Comparison of ENCODE assay signal across 32 cellular contexts in the genomic region with DNA sequence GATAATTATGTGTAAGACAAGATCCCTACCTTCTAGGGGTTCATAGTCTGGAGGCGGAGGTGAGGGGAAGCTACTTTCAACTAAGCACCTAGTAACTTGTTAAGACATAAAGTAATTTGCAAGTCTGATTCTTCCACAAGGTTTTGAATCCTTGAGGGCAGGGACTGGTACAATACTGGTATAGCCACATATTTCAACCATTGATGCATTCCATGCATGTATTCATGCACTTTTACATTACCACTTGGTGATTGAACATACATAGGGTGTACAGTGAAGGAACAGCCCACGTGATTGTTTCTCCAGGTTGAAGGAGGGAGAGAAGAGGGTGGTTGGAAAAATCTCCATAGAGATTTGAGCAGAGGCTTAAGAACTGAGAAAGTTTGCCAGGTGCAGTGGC.
"Had no signal": no experiment of that assay in that cellular context is flagged by ENCODE, and none has a peak within 500 bp of the region (broad histone marks: within the 10 kb centered on the region; RNA-seq: fewer than 3 reads in every experiment).

No MANE protein-coding gene starts in this region.

- H3K27ac Mint-ChIP-seq: activated CD4-positive, alpha-beta memory T cell treated with anti-CD3 and anti-CD28 coated beads for 36 hours; activated CD4-positive, alpha-beta T cell treated with anti-CD3 and anti-CD28 coated beads for 36 hours; activated CD4-positive, alpha-beta T cell treated with anti-CD3 and anti-CD28 coated beads, Interleukin-2, amount 10 ng/mL, durations not matched to agents 24 days and 14 days; activated CD8-positive, alpha-beta memory T cell treated with anti-CD3 and anti-CD28 coated beads, Interleukin-2, amount 10 ng/mL, durations not matched to agents 7 days and 5 days; activated CD8-positive, alpha-beta T cell treated with anti-CD3 and anti-CD28 coated beads, Interleukin-2, amount 10 ng/mL, durations not matched to agents 7 days and 5 days; activated naive CD4-positive, alpha-beta T cell treated with anti-CD3 and anti-CD28 coated beads for 36 hours; activated naive CD4-positive, alpha-beta T cell treated with anti-CD3 and anti-CD28 coated beads, Interleukin-2, amount 50 U/mL, for 24 hours; activated naive CD8-positive, alpha-beta T cell treated with anti-CD3 and anti-CD28 coated beads for 36 hours; activated naive CD8-positive, alpha-beta T cell treated with anti-CD3 and anti-CD28 coated beads, Interleukin-2, amount 50 U/mL, for 24 hours; activated T-helper 1 cell treated with anti-CD3 and anti-CD28 coated beads, Interleukin-12 subunit alpha, Interleukin-12 subunit beta, Interleukin-2, Interleukin-4 antibody, amounts not matched to agents 30 ng/mL and 10 ng/mL and 1 ng/mL, durations not matched to agents 14 hours and 24 hours and 36 hours; activated T-helper 2 cell treated with anti-CD3 and anti-CD28 coated beads, Interferon-gamma antibody, Interleukin-2, Interleukin-4, amounts not matched to agents 10 μg/mL and 5 μg/mL and 100 μg/mL, durations not matched to agents 14 hours and 24 hours and 36 hours had no signal

- H3K4me1 Mint-ChIP-seq: activated CD4-positive, alpha-beta T cell treated with anti-CD3 and anti-CD28 coated beads for 36 hours; activated CD4-positive, alpha-beta T cell treated with anti-CD3 and anti-CD28 coated beads, Interleukin-2, amount 10 ng/mL, durations not matched to agents 24 days and 14 days; activated CD8-positive, alpha-beta memory T cell treated with anti-CD3 and anti-CD28 coated beads, Interleukin-2, amount 10 ng/mL, durations not matched to agents 7 days and 5 days; activated naive CD4-positive, alpha-beta T cell treated with anti-CD3 and anti-CD28 coated beads, Interleukin-2, amount 50 U/mL, for 24 hours; activated naive CD8-positive, alpha-beta T cell treated with anti-CD3 and anti-CD28 coated beads for 36 hours; activated naive CD8-positive, alpha-beta T cell treated with anti-CD3 and anti-CD28 coated beads, Interleukin-2, amount 50 U/mL, for 24 hours had no signal

- H3K36me3 Mint-ChIP-seq: activated CD4-positive, alpha-beta memory T cell treated with anti-CD3 and anti-CD28 coated beads for 36 hours; activated CD8-positive, alpha-beta memory T cell treated with anti-CD3 and anti-CD28 coated beads, Interleukin-2, amount 10 ng/mL, durations not matched to agents 7 days and 5 days; activated naive CD4-positive, alpha-beta T cell treated with anti-CD3 and anti-CD28 coated beads, Interleukin-2, amount 50 U/mL, for 24 hours; activated naive CD8-positive, alpha-beta T cell treated with anti-CD3 and anti-CD28 coated beads for 36 hours had no signal

- ATAC-seq: activated CD4-positive, alpha-beta T cell treated with anti-CD3 and anti-CD28 coated beads for 36 hours; activated CD8-positive, alpha-beta memory T cell treated with anti-CD3 and anti-CD28 coated beads, Interleukin-2, amount 10 ng/mL, durations not matched to agents 7 days and 5 days; activated CD8-positive, alpha-beta T cell treated with anti-CD3 and anti-CD28 coated beads, Interleukin-2, amount 10 ng/mL, durations not matched to agents 7 days and 5 days; activated naive CD8-positive, alpha-beta T cell treated with anti-CD3 and anti-CD28 coated beads, Interleukin-2, amount 50 U/mL, for 24 hours; body of pancreas; gastroesophageal sphincter; heart right ventricle had no signal

- H3K4me3 Mint-ChIP-seq: activated CD4-positive, alpha-beta memory T cell treated with anti-CD3 and anti-CD28 coated beads for 36 hours; activated CD4-positive, alpha-beta T cell treated with anti-CD3 and anti-CD28 coated beads for 36 hours; activated CD4-positive, alpha-beta T cell treated with anti-CD3 and anti-CD28 coated beads, Interleukin-2, amount 10 ng/mL, durations not matched to agents 24 days and 14 days; activated CD8-positive, alpha-beta memory T cell treated with anti-CD3 and anti-CD28 coated beads, Interleukin-2, amount 10 ng/mL, durations not matched to agents 7 days and 5 days; activated CD8-positive, alpha-beta T cell treated with anti-CD3 and anti-CD28 coated beads, Interleukin-2, amount 10 ng/mL, durations not matched to agents 7 days and 5 days; activated naive CD4-positive, alpha-beta T cell treated with anti-CD3 and anti-CD28 coated beads for 36 hours; activated naive CD4-positive, alpha-beta T cell treated with anti-CD3 and anti-CD28 coated beads, Interleukin-2, amount 50 U/mL, for 24 hours; activated naive CD8-positive, alpha-beta T cell treated with anti-CD3 and anti-CD28 coated beads for 36 hours; activated naive CD8-positive, alpha-beta T cell treated with anti-CD3 and anti-CD28 coated beads, Interleukin-2, amount 50 U/mL, for 24 hours; activated T-helper 1 cell treated with anti-CD3 and anti-CD28 coated beads, Interleukin-12 subunit alpha, Interleukin-12 subunit beta, Interleukin-2, Interleukin-4 antibody, amounts not matched to agents 30 ng/mL and 10 ng/mL and 1 ng/mL, durations not matched to agents 14 hours and 24 hours and 36 hours had no signal

- H3K4me3 ChIP-seq: adrenal gland, body of pancreas, cardiac muscle cell, colonic mucosa, esophagus muscularis mucosa, gastroesophageal sphincter, heart right ventricle had no signal

- H3K9me3 ChIP-seq: adrenal gland, body of pancreas, colonic mucosa, esophagus muscularis mucosa, gastroesophageal sphincter, heart right ventricle had no signal

- DNase-seq: activated CD4-positive, alpha-beta memory T cell treated with anti-CD3 and anti-CD28 coated beads for 36 hours; activated CD4-positive, alpha-beta T cell treated with anti-CD3 and anti-CD28 coated beads for 36 hours; activated CD4-positive, alpha-beta T cell treated with anti-CD3 and anti-CD28 coated beads, Interleukin-2, amount 10 ng/mL, durations not matched to agents 24 days and 14 days; activated CD4-positive, CD25-positive, alpha-beta regulatory T cell; activated CD4-positive, CD25-positive, alpha-beta regulatory T cell treated with anti-CD3 and anti-CD28 coated beads, Interleukin-2, amount 50 U/mL, for 72 hours; activated CD8-positive, alpha-beta memory T cell treated with anti-CD3 and anti-CD28 coated beads, Interleukin-2, amount 10 ng/mL, durations not matched to agents 7 days and 5 days; activated CD8-positive, alpha-beta memory T cell treated with anti-CD3 and anti-CD28 coated beads, Interleukin-2, amount 50 U/mL, for 4 hours; activated CD8-positive, alpha-beta T cell treated with anti-CD3 and anti-CD28 coated beads, Interleukin-2, amount 10 ng/mL, durations not matched to agents 7 days and 5 days; activated effector memory CD4-positive, alpha-beta T cell treated with anti-CD3 and anti-CD28 coated beads, Interleukin-2, amount 50 U/mL, for 16 hours; activated naive CD4-positive, alpha-beta T cell treated with anti-CD3 and anti-CD28 coated beads for 36 hours; activated naive CD8-positive, alpha-beta T cell treated with anti-CD3 and anti-CD28 coated beads for 36 hours; activated naive CD8-positive, alpha-beta T cell treated with anti-CD3 and anti-CD28 coated beads, Interleukin-2, amount 50 U/mL, for 24 hours; activated T-cell treated with anti-CD3 and anti-CD28 coated beads, Interleukin-2, amount 50 U/mL, for 1 hour; activated T-cell treated with anti-CD3 and anti-CD28 coated beads, Interleukin-2, amount 50 U/mL, for 48 hours; adrenal gland; amygdala; aorta; body of pancreas; central memory CD4-positive, alpha-beta T cell; cerebellar nuclear complex; colonic mucosa; effector CD8-positive, alpha-beta T cell; foreskin melanocyte; heart right ventricle; T-helper 1 cell; T-helper 2 cell had no signal
